26 cellular contexts compared by ENCODE assay signal in the genomic region with DNA sequence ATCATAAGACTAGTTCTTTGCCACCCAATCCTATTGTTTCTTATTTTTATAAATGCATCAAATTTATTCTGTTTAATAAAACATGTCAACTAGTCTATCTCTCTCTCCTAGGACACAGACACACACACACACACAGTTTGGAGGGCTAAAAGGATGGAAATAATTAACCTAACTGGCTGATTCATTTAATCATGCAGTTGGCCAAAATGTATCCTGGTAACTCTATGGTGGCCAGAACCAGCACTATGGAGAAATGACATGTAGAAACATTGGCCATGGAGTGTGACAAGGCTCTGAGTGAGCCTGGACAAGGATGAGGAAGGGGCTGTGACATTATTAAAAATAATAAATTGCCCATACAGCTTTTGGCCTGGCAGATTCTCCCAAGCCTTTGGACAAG.
"Had no signal": no experiment of that assay in that cellular context is flagged by ENCODE, and none has a peak within 500 bp of the region (broad histone marks: within the 10 kb centered on the region; RNA-seq: fewer than 3 reads in every experiment).

No MANE protein-coding gene starts in this region.

- H3K9me3 ChIP-seq: colonic mucosa, right lobe of liver, thoracic aorta, vagina had no signal

- ATAC-seq: left cardiac atrium; left lung; naive thymus-derived CD4-positive, alpha-beta T cell; right lobe of liver; stimulated activated naive B cell treated with anti-CD40 and anti-IgM and Interleukin-4, amounts not matched to agents 10 μg/mL and 1 μg/mL and 100 μg/mL, for 72 hours had no signal

- DNase-seq: colonic mucosa; effector CD8-positive, alpha-beta T cell; endodermal cell; foreskin melanocyte; left cardiac atrium; left lung; mammary epithelial cell; mesendoderm; midbrain; naive thymus-derived CD4-positive, alpha-beta T cell; posterior cingulate gyrus; right lobe of liver; small intestine; stimulated activated CD4-positive, alpha-beta T cell treated with anti-CD3 and anti-CD28 coated beads, Interleukin-15, amount 100 ng/mL, for 24 hours; stimulated activated CD4-positive, alpha-beta T cell treated with anti-CD3 and anti-CD28 coated beads, Interleukin-2, amount 100 ng/mL, for 48 hours; stimulated activated naive B cell treated with anti-CD40 and anti-IgM and Interleukin-4, amounts not matched to agents 10 μg/mL and 1 μg/mL and 100 μg/mL, for 72 hours had no signal

- H3K9me3 Mint-ChIP-seq: stimulated activated naive CD8-positive, alpha-beta T cell treated with anti-CD3 and anti-CD28 coated beads, Interleukin-15, Interleukin-2, amounts not matched to agents 100 ng/mL and 50 ng/mL, for 24 hours had no signal

- H3K27me3 ChIP-seq: colonic mucosa, esophagus muscularis mucosa, left lung, neural progenitor cell, right lobe of liver, tibial nerve, vagina had no signal

- H3K36me3 ChIP-seq: colonic mucosa, left lung, neural progenitor cell, right lobe of liver, thoracic aorta, vagina had no signal

- H3K4me1 ChIP-seq: colonic mucosa, neural progenitor cell, right lobe of liver, tibial nerve, vagina had no signal

- H3K4me3 ChIP-seq: colonic mucosa, esophagus muscularis mucosa, left lung, neural progenitor cell, right lobe of liver, thoracic aorta, tibial nerve, vagina had no signal

- H3K27ac ChIP-seq: colonic mucosa, epithelial cell of prostate, esophagus muscularis mucosa, left lung, neural progenitor cell, right lobe of liver, thoracic aorta, tibial nerve, vagina had no signal

- H3K27ac Mint-ChIP-seq: dendritic cell treated with granulocyte-macrophage colony-stimulating factor and Interleukin-4, amounts not matched to agents 40 ng/mL and 50 ng/mL, for 4 days; endodermal cell; naive thymus-derived CD4-positive, alpha-beta T cell; nephron; neural progenitor cell; stimulated activated naive B cell treated with anti-CD40 and anti-IgM and Interleukin-4, amounts not matched to agents 10 μg/mL and 1 μg/mL and 100 μg/mL, for 72 hours; stimulated activated naive CD8-positive, alpha-beta T cell treated with anti-CD3 and anti-CD28 coated beads, Interleukin-15, Interleukin-2, amounts not matched to agents 100 ng/mL and 50 ng/mL, for 24 hours had no signal

- FAIRE-seq: keratinocyte, small intestine had no signal
